In genomic region chr11:75328426-75329277, GRCh38 we compare ENCODE assay signal across 8 cellular contexts. TPM values are rescaled to one million over a fixed set of nuclear protein-coding genes. Genes with fewer than 3 reads are reported as not detected.
DNase-seq lines count a peak whose midpoint lies in the region; ATAC-seq and TF ChIP-seq lines count a peak whose summit lies in the region.

No MANE protein-coding gene starts in this region.

- ATAC-seq in GM18511 (IDR thresholded peaks at IDR 0.05; ENCODE audit: unreplicated experiment) (peak; percentile 74), body of pancreas (peak; percentile 68), HG03045 (IDR thresholded peaks at IDR 0.05; ENCODE audit: unreplicated experiment) (no peak)

- intact Hi-C loops in body of pancreas (cut with DNase I): no loop called here
- intact Hi-C loops in sigmoid colon (cut with DNase I): loop anchor here (1.0 kb wide), 1 partner anchor 56 kb away; no protein-coding TSS in a partner anchor

- peaks cover 62% of the 10 kb centered on the region for H3K4me1 ChIP-seq in body of pancreas
- peaks cover 0 to 78% (median 70%) of the 10 kb centered on the region in 4 donors for H3K4me1 ChIP-seq in sigmoid colon

- H3K36me3 Mint-ChIP-seq in T-helper 1 cell treated with Interleukin-12 subunit alpha and Interleukin-12 subunit beta and Interleukin-4 antibody, amounts not matched to agents 30 μg/mL and 1 μg/mL, for 36 hours (ENCODE audit: low read depth): peaks cover 17% of the 10 kb centered on the region

- TF ChIP-seq EP300 in sigmoid colon (IDR thresholded peaks at IDR 0.05): no peak

- H3K36me3 ChIP-seq in body of pancreas (replicated peaks in 1 of 2; ENCODE audit: insufficient read depth in 1 of 2, low read depth in 2 of 2) (no peaks in the 10 kb centered on the region), sigmoid colon (no peaks in the 10 kb centered on the region)

- H3K9me3 Mint-ChIP-seq in T-helper 1 cell treated with Interleukin-12 subunit alpha and Interleukin-12 subunit beta and Interleukin-4 antibody, amounts not matched to agents 30 μg/mL and 1 μg/mL, for 36 hours: peaks cover 4% of the 10 kb centered on the region

- peak overlapping the region; percentile 87 for H3K27ac Mint-ChIP-seq in T-helper 1 cell treated with Interleukin-12 subunit alpha and Interleukin-12 subunit beta and Interleukin-4 antibody, amounts not matched to agents 30 μg/mL and 1 μg/mL, for 36 hours

- H3K27me3 ChIP-seq in body of pancreas (no peaks in the 10 kb centered on the region), sigmoid colon (no peaks in the 10 kb centered on the region)

- H3K4me1 Mint-ChIP-seq in T-helper 1 cell treated with Interleukin-12 subunit alpha and Interleukin-12 subunit beta and Interleukin-4 antibody, amounts not matched to agents 30 μg/mL and 1 μg/mL, for 36 hours (ENCODE audit: low read depth): peaks cover 48% of the 10 kb centered on the region

- TF ChIP-seq CTCF in AG09309 (IDR thresholded peaks at IDR 0.05; ENCODE audit: control insufficient read depth, insufficient read depth, low read depth, low read length, missing control alignments): peak; percentile 93
- peak; percentile 28 to 73 (median 67) for TF ChIP-seq CTCF in body of pancreas (IDR thresholded peaks at IDR 0.05)
- peak; percentile 63 to 82 (median 74) for TF ChIP-seq CTCF in sigmoid colon (IDR thresholded peaks at IDR 0.05)

- TF ChIP-seq POLR2A in body of pancreas (IDR thresholded peaks at IDR 0.05): no peak
- no peak for TF ChIP-seq POLR2A in sigmoid colon (IDR thresholded peaks at IDR 0.05)

- WGBS in body of pancreas, 2 donors: 24 to 37% methylated on average over 6 to 9 of the region's 9 CpGs
- WGBS in sigmoid colon, 2 donors: 8 to 15% methylated on average over 9 of the region's 9 CpGs

- peak overlapping the region; percentile 10 for H3K4me3 Mint-ChIP-seq in T-helper 1 cell treated with Interleukin-12 subunit alpha and Interleukin-12 subunit beta and Interleukin-4 antibody, amounts not matched to agents 30 μg/mL and 1 μg/mL, for 36 hours

- H3K27ac ChIP-seq in body of pancreas: peak overlapping the region in 3 of 4 donors; percentile 14 to 45 (median 31)
- peak overlapping the region; percentile 73 to 98 (median 86) for H3K27ac ChIP-seq in sigmoid colon

- H3K27me3 Mint-ChIP-seq in T-helper 1 cell treated with Interleukin-12 subunit alpha and Interleukin-12 subunit beta and Interleukin-4 antibody, amounts not matched to agents 30 μg/mL and 1 μg/mL, for 36 hours (ENCODE audit: low read depth): no peaks in the 10 kb centered on the region

- no peak overlapping the region for H3K4me3 ChIP-seq in AG09309 (ENCODE audit: control insufficient read depth, low read depth, low read length)
- no peak overlapping the region for H3K4me3 ChIP-seq in body of pancreas
- no peak overlapping the region for H3K4me3 ChIP-seq in sigmoid colon

- H3K9me3 ChIP-seq in body of pancreas: no peaks in the 10 kb centered on the region
- H3K9me3 ChIP-seq in sigmoid colon: no peaks in the 10 kb centered on the region

- DNase-seq in AG09309 (ENCODE audit: low read depth): no peak
- peak; percentile 32 for DNase-seq in NCI-H128 (lab: John Stamatoyannopoulos, UW; ENCODE audit: unreplicated experiment)
- DNase-seq in body of pancreas: peak; percentile 71 to 79 (median 78)
- peak; percentile 65 for DNase-seq in iPS DF 19.7 (ENCODE audit: low read depth, low spot score)
- DNase-seq in sigmoid colon: peak; percentile 88

RNA-seq across cellular contexts. Expression of gene ARRB1, which starts 22.8 kb away (rescaled TPM):
- total RNA-seq in body of pancreas (10 to 100 TPM; 41.0 to 54.1 TPM), sigmoid colon (10 to 100 TPM; 38.5 to 96.7 (median 55.2) TPM)
- polyA plus RNA-seq in sigmoid colon: 10 to 100 TPM; 24.0 to 45.6 (median 32.4) TPM
